8 cellular contexts compared by ENCODE assay signal in genomic region chr4:53929955-53930798, GRCh38.
DNase-seq lines count a peak whose midpoint lies in the region; ATAC-seq, FAIRE-seq and TF ChIP-seq lines count a peak whose summit lies in the region.

No MANE protein-coding gene starts in this region.

- no peaks in the 10 kb centered on the region for H3K36me3 ChIP-seq in upper lobe of left lung

- TF ChIP-seq EP300 in upper lobe of left lung (IDR thresholded peaks at IDR 0.05): no peak

- FAIRE-seq in RCC 7860 (lab: Jason Lieb, UNC) (peak; percentile 91), frontal cortex (lab: Jason Lieb, UNC) (peak; percentile 24)

- H3K4me3 ChIP-seq in upper lobe of left lung: no peak overlapping the region

- WGBS in upper lobe of left lung, 2 donors: 38 to 40% methylated on average over 8 of the region's 8 CpGs

- H3K4me1 ChIP-seq in upper lobe of left lung: peaks cover 0 to 4% (median 2%) of the 10 kb centered on the region in 4 donors

- no peaks in the 10 kb centered on the region for H3K9me3 ChIP-seq in upper lobe of left lung

- no peak for TF ChIP-seq POLR2A in upper lobe of left lung (IDR thresholded peaks at IDR 0.05)

- no peak overlapping the region for H3K27ac ChIP-seq in upper lobe of left lung

- peak; percentile 78 for ATAC-seq in GM18907 (IDR thresholded peaks at IDR 0.05; ENCODE audit: unreplicated experiment)
- ATAC-seq in omental fat pad (ENCODE audit: low FRiP score): peak; percentile 88
- peak; percentile 79 to 94 for ATAC-seq in upper lobe of left lung (ENCODE audit: low FRiP score in 2 of 2)

- TF ChIP-seq CTCF in omental fat pad (IDR thresholded peaks at IDR 0.05) (no peak), upper lobe of left lung (IDR thresholded peaks at IDR 0.05) (peak; percentile 49 to 83 (median 75))

- no peaks in the 10 kb centered on the region for H3K27me3 ChIP-seq in upper lobe of left lung

- DNase-seq in AG20443 (ENCODE audit: low spot score) (peak; percentile 86), KG1 (lab: John Stamatoyannopoulos, UW) (peak; percentile 24), RCC 7860 (ENCODE audit: low spot score) (peak; percentile 82), frontal cortex (ENCODE audit: low spot score in 2 of 2) (peak; percentile 46 to 70), omental fat pad (ENCODE audit: low spot score) (peak; percentile 58), upper lobe of left lung (peak in 1 of 2 donors; percentile 82)
- DNase-seq in activated effector memory CD4-positive, alpha-beta T cell treated with Interleukin-2 at 50 U/mL for 16 hours: peak; percentile 13

Comparison
In these comparisons a context has a peak if more than half of its experiments do, and no peak if none do; other contexts are left out.
1. CTCF ChIP-seq: peak in upper lobe of left lung (6 of 6); none in omental fat pad (0 of 3).
2. Peak in every context shown above with its lines, with median percentiles within 50 percentile points of each other: ATAC-seq.